Comparison of ENCODE assay signal across 16 cellular contexts in genomic region chr10:124629842-124630241, GRCh38.
DNase-seq lines count a peak whose midpoint lies in the region; ATAC-seq, FAIRE-seq and TF ChIP-seq lines count a peak whose summit lies in the region.
"Had no signal": no experiment of that assay in that cellular context is flagged by ENCODE, and none has a peak within 500 bp of the region (broad histone marks: within the 10 kb centered on the region; RNA-seq: fewer than 3 reads in every experiment).

No MANE protein-coding gene starts in this region.

- H2BK5ac ChIP-seq in neuronal stem cell (ENCODE audit: low read length): no peak overlapping the region

- no peak overlapping the region for H3K23ac ChIP-seq in neuronal stem cell (ENCODE audit: low read depth, low read length, poor library complexity)

- TF ChIP-seq RAD21 in SK-N-SH (IDR thresholded peaks at IDR 0.05; ENCODE audit: low read length): no peak

- no peak overlapping the region for H3K4me2 ChIP-seq in neuronal stem cell (ENCODE audit: insufficient read depth, low read length, poor library complexity, severe bottlenecking)
- H3K4me2 ChIP-seq in SK-N-SH: no peak overlapping the region

- H3K4ac ChIP-seq in neuronal stem cell (ENCODE audit: low read length): no peak overlapping the region

- H3K36me3 ChIP-seq in ascending aorta (no peaks in the 10 kb centered on the region), neuronal stem cell (replicated peaks in 1 of 2; ENCODE audit: control insufficient read depth in 2 of 2, insufficient read depth in 2 of 2, low read length in 2 of 2) (peaks cover 0 to 4% of the 10 kb centered on the region in 2 donors), tibial nerve (peaks cover 0 to 7% (median 0%) of the 10 kb centered on the region in 3 donors), right lobe of liver (no peaks in the 10 kb centered on the region), SK-N-SH (replicated peaks in 1 of 2; ENCODE audit: control insufficient read depth in 1 of 2, insufficient read depth in 2 of 2, low read length in 1 of 2) (no peaks in the 10 kb centered on the region)
- H3K36me3 ChIP-seq: SJCRH30 had no signal

- TF ChIP-seq POLR2A in GM12891 (IDR thresholded peaks at IDR 0.05; ENCODE audit: low read depth, low read length) (no peak), tibial nerve (IDR thresholded peaks at IDR 0.05) (no peak), right lobe of liver (IDR thresholded peaks at IDR 0.05) (no peak)

- CTCF ChIA-PET in Calu3 (lab: Charles Lee) (no interaction called here), SK-N-SH (lab: Yijun Ruan, JAX) (interaction anchor here (1.0 kb wide), 1 partner anchor 119 kb away, joined by 3 read pairs; no protein-coding TSS in a partner anchor)

- H4K91ac ChIP-seq in neuronal stem cell (ENCODE audit: low read depth, low read length, poor library complexity): no peak overlapping the region

- H3K18ac ChIP-seq in neuronal stem cell (ENCODE audit: low read length): peak overlapping the region; percentile 28

- no peak overlapping the region for H4K8ac ChIP-seq in neuronal stem cell (ENCODE audit: low read depth, low read length)

- POLR2A ChIA-PET in SK-N-SH (lab: Yijun Ruan, JAX): no interaction called here

- FAIRE-seq in GM12891 (lab: Jason Lieb, UNC): peak; percentile 5
- FAIRE-seq: GM18507, islet of Langerhans had no signal

- H3K9me2 ChIP-seq in SK-N-SH: no peaks in the 10 kb centered on the region

- H3K4me1 ChIP-seq in ascending aorta (peaks cover 15 to 37% of the 10 kb centered on the region in 2 donors), neuronal stem cell (ENCODE audit: control insufficient read depth in 2 of 2, insufficient read depth in 1 of 2, low read depth in 1 of 2, low read length in 2 of 2) (peaks cover 0 to 23% of the 10 kb centered on the region in 2 donors), tibial nerve (peaks cover 3 to 86% (median 79%) of the 10 kb centered on the region in 4 donors), right lobe of liver (peaks cover 0 to 4% (median 2%) of the 10 kb centered on the region in 4 donors), SK-N-SH (ENCODE audit: control insufficient read depth in 1 of 2, insufficient read depth in 2 of 2, low read depth in 1 of 2, low read length in 1 of 2) (peaks cover 0 to 28% of the 10 kb centered on the region in 2 experiments; a peak in 1 of 4 replicates)

- intact Hi-C loops in ascending aorta (cut with DNase I): no loop called here
- intact Hi-C loops in Calu3 (cut with micrococcal nuclease; ENCODE audit: unreplicated experiment): no loop called here
- intact Hi-C loops in right lobe of liver (cut with DNase I): loop anchor here in 1 of 2 donors (10.0 kb wide), 2 partner anchors 95 to 105 kb away; no protein-coding TSS in a partner anchor

- H2AK5ac ChIP-seq in neuronal stem cell (ENCODE audit: low read depth, low read length): no peak overlapping the region

- H3K9ac ChIP-seq in neuronal stem cell (ENCODE audit: low read depth, low read length, poor library complexity) (no peak overlapping the region), SK-N-SH (no peak overlapping the region)

- H3K4me3 ChIP-seq in ascending aorta (no peak overlapping the region), neuronal stem cell (ENCODE audit: low read length in 2 of 2) (no peak overlapping the region), tibial nerve (no peak overlapping the region), right lobe of liver (no peak overlapping the region), SK-N-SH (ENCODE audit: low read depth in 2 of 2, low read length in 1 of 2) (no peak overlapping the region)
- H3K4me3 ChIP-seq: SJCRH30 had no signal

- peaks cover 12% of the 10 kb centered on the region for H3K4me1 Mint-ChIP-seq in Calu3 (ENCODE audit: low read depth, unreplicated experiment)

- peak overlapping the region; percentile 71 to 72 for H3K27ac ChIP-seq in ascending aorta
- H3K27ac ChIP-seq in neuronal stem cell (replicated peaks; ENCODE audit: low read length): no peak overlapping the region
- peak overlapping the region; percentile 79 to 95 (median 92) for H3K27ac ChIP-seq in tibial nerve
- H3K27ac ChIP-seq in right lobe of liver: no peak overlapping the region
- no peak overlapping the region; a peak in 1 of 4 replicates for H3K27ac ChIP-seq in SK-N-SH (ENCODE audit: low read depth in 2 of 2, low read length in 1 of 2)
- H3K27ac ChIP-seq: SJCRH30 had no signal

- no peak overlapping the region for H3K14ac ChIP-seq in neuronal stem cell (ENCODE audit: low read length)

- H3K27me3 Mint-ChIP-seq in Calu3 (ENCODE audit: unreplicated experiment): no peaks in the 10 kb centered on the region

- H3K9me3 Mint-ChIP-seq in Calu3 (ENCODE audit: low read depth, unreplicated experiment): no peaks in the 10 kb centered on the region

- TF ChIP-seq CTCF in ascending aorta (IDR thresholded peaks at IDR 0.05): no peak
- TF ChIP-seq CTCF in tibial nerve (IDR thresholded peaks at IDR 0.05): no peak
- TF ChIP-seq CTCF in Calu3 (IDR thresholded peaks at IDR 0.05; ENCODE audit: unreplicated experiment): no peak
- TF ChIP-seq CTCF in right lobe of liver (IDR thresholded peaks at IDR 0.05): no peak
- TF ChIP-seq CTCF in SK-N-SH (IDR thresholded peaks at IDR 0.05): no peak

- H2AFZ ChIP-seq in neuronal stem cell (ENCODE audit: low read length): no peak overlapping the region
- H2AFZ ChIP-seq in SK-N-SH (ENCODE audit: low read depth): no peak overlapping the region

- no peak for DNase-seq in GM12891 (ENCODE audit: insufficient read length, low spot score)
- no peak for DNase-seq in ascending aorta (ENCODE audit: low spot score in 2 of 2)
- no peak for DNase-seq in neuronal stem cell (ENCODE audit: low spot score)
- no peak for DNase-seq in tibial nerve (ENCODE audit: low spot score in 2 of 2)
- no peak for DNase-seq in Calu3
- DNase-seq in right lobe of liver: no peak
- DNase-seq in SK-N-SH: no peak
- DNase-seq: activated CD4-positive, alpha-beta T cell treated with anti-CD3 and anti-CD28 coated beads for 1 hour; activated CD8-positive, alpha-beta memory T cell treated with anti-CD3 and anti-CD28 coated beads, Interleukin-2, amount 50 U/mL, for 4 hours; AML-193; DMS53; NCI-H1930; SJCRH30; T-helper 9 cell had no signal

- H3F3A ChIP-seq in SK-N-SH (replicated peaks; ENCODE audit: insufficient read depth): no peaks in the 10 kb centered on the region

- no peaks in the 10 kb centered on the region for H3K36me3 Mint-ChIP-seq in Calu3 (ENCODE audit: insufficient read depth, unreplicated experiment)

- no TSS peak for BruUV-seq in Calu3 (replicated peaks; lab: Mats Ljungman, UMichigan)

- peaks cover 10% of the 10 kb centered on the region for H3K79me1 ChIP-seq in neuronal stem cell (ENCODE audit: low read depth, low read length)

- no peak overlapping the region for H2BK15ac ChIP-seq in neuronal stem cell (ENCODE audit: low read length)

- TF ChIP-seq EP300 in tibial nerve (IDR thresholded peaks at IDR 0.05) (no peak), SK-N-SH (IDR thresholded peaks at IDR 0.05; ENCODE audit: borderline replicate concordance in 1 of 2, low read depth in 1 of 2, low read length in 1 of 2) (no peak)

- WGBS in neuronal stem cell (ENCODE audit: extremely low coverage in 2 of 2, insufficient read length in 2 of 2, insufficient replicate concordance in 1 of 2), 2 donors: no CpG with 5 or more reads among the region's 6 CpGs
- WGBS in tibial nerve, 2 donors: 39 to 49% methylated on average over 3 to 6 of the region's 6 CpGs
- WGBS in right lobe of liver (ENCODE audit: insufficient coverage, low coverage, low lambda C conversion rate, missing lambda C conversion rate): 53% methylated on average over 2 of the region's 6 CpGs
- 93% methylated on average over 3 of the region's 6 CpGs for WGBS in SK-N-SH (ENCODE audit: low lambda C conversion rate)

- H3K79me2 ChIP-seq in SK-N-SH (ENCODE audit: insufficient read depth): no peaks in the 10 kb centered on the region

- no peaks in the 10 kb centered on the region for H3K27me3 ChIP-seq in ascending aorta
- no peaks in the 10 kb centered on the region for H3K27me3 ChIP-seq in neuronal stem cell (ENCODE audit: control insufficient read depth in 3 of 3, insufficient read depth in 3 of 3, low read depth in 1 of 3, low read length in 3 of 3)
- H3K27me3 ChIP-seq in tibial nerve: no peaks in the 10 kb centered on the region
- H3K27me3 ChIP-seq in right lobe of liver: no peaks in the 10 kb centered on the region
- H3K27me3 ChIP-seq in SK-N-SH (ENCODE audit: insufficient read depth): no peaks in the 10 kb centered on the region
- H3K27me3 ChIP-seq: SJCRH30 had no signal

- H3K27ac Mint-ChIP-seq in Calu3 (ENCODE audit: unreplicated experiment): no peak overlapping the region

- H2BK12ac ChIP-seq in neuronal stem cell (ENCODE audit: low read length): no peak overlapping the region

- no peak overlapping the region for H3K4me3 Mint-ChIP-seq in Calu3 (ENCODE audit: low read depth, unreplicated experiment)

- H3K9me3 ChIP-seq in ascending aorta: no peaks in the 10 kb centered on the region
- H3K9me3 ChIP-seq in neuronal stem cell (replicated peaks in 1 of 2; ENCODE audit: control insufficient read depth in 2 of 2, insufficient read depth in 1 of 2, low read depth in 1 of 2, low read length in 2 of 2): no peaks in the 10 kb centered on the region
- H3K9me3 ChIP-seq in tibial nerve: no peaks in the 10 kb centered on the region
- no peaks in the 10 kb centered on the region for H3K9me3 ChIP-seq in right lobe of liver
- no peaks in the 10 kb centered on the region for H3K9me3 ChIP-seq in SK-N-SH
- H3K9me3 ChIP-seq: SJCRH30 had no signal

- ATAC-seq in right lobe of liver: no peak

- no peak overlapping the region for H2BK120ac ChIP-seq in neuronal stem cell (ENCODE audit: low read depth, low read length)

- H4K20me1 ChIP-seq in SK-N-SH (ENCODE audit: insufficient read depth): no peaks in the 10 kb centered on the region

TF ChIP-seq in GM12891, 5 proteins besides CTCF, POLR2A, EP300 and RAD21:
- TF ChIP-seq TAF1 (IDR thresholded peaks at IDR 0.05; ENCODE audit: low read depth, low read length): no peak
- TF ChIP-seq POU2F2 (IDR thresholded peaks at IDR 0.05; ENCODE audit: low read depth, low read length): no peak
- no peak for TF ChIP-seq POLR2AphosphoS5 (IDR thresholded peaks at IDR 0.05; ENCODE audit: low read depth, low read length)
- no peak for TF ChIP-seq PAX5 (IDR thresholded peaks at IDR 0.05; ENCODE audit: insufficient read depth, low read length, severe bottlenecking)
TF ChIP-seq in GM12891: peak in this region for 0.

TF ChIP-seq in SK-N-SH, 30 proteins besides CTCF, POLR2A, EP300 and RAD21 (continues in another document):
- TF ChIP-seq TAF1 (IDR thresholded peaks at IDR 0.05; ENCODE audit: borderline replicate concordance, low read depth, low read length) (no peak), SIN3A (IDR thresholded peaks at IDR 0.05; ENCODE audit: borderline replicate concordance, low read depth, low read length) (no peak), YY1 (IDR thresholded peaks at IDR 0.05; ENCODE audit: low read depth) (no peak), EZH2phosphoT487 (IDR thresholded peaks at IDR 0.05; ENCODE audit: borderline replicate concordance, low read depth) (no peak)

Comparison
In these comparisons a context has a peak if more than half of its experiments do, and no peak if none do; other contexts are left out.
1. H3K27ac ChIP-seq: peak in ascending aorta (2 of 2) and tibial nerve (4 of 4); none in neuronal stem cell (single experiment), right lobe of liver (0 of 3) and SK-N-SH (0 of 2).